Comparison of ENCODE assay signal across 21 cellular contexts in genomic region chr15:48462688-48463087, GRCh38.
DNase-seq lines count a peak whose midpoint lies in the region; ATAC-seq and TF ChIP-seq lines count a peak whose summit lies in the region.
"Had no signal": no experiment of that assay in that cellular context is flagged by ENCODE, and none has a peak within 500 bp of the region (broad histone marks: within the 10 kb centered on the region; RNA-seq: fewer than 3 reads in every experiment).

No MANE protein-coding gene starts in this region.

- intact Hi-C loops in PC-3 (cut with micrococcal nuclease) = loop anchor here (1.0 to 10.0 kb wide), 4 partner anchors 15 to 182 kb away; partner anchors contain the start of gene FBN1

- H3K36me3 Mint-ChIP-seq in CD8-positive, alpha-beta memory T cell = no peaks in the 10 kb centered on the region
- H3K36me3 Mint-ChIP-seq: CD4-positive, alpha-beta memory T cell had no signal

- H4K20me1 ChIP-seq in GM23248 (ENCODE audit: insufficient read depth) (no peaks in the 10 kb centered on the region), PC-3 (ENCODE audit: low read length) (no peaks in the 10 kb centered on the region)
- H4K20me1 ChIP-seq: BLaER1 had no signal

- no peak overlapping the region for H3K4me3 Mint-ChIP-seq in CD8-positive, alpha-beta memory T cell
- H3K4me3 Mint-ChIP-seq: CD14-positive monocyte; CD4-positive, alpha-beta memory T cell had no signal

- H3K9me3 ChIP-seq in GM23248 (ENCODE audit: low read depth) (no peaks in the 10 kb centered on the region), PC-3 (ENCODE audit: low read length) (no peaks in the 10 kb centered on the region), subcutaneous abdominal adipose tissue (ENCODE audit: control insufficient read depth in 5 of 5, low read length in 5 of 5) (no peaks in the 10 kb centered on the region)
- no peaks in the 10 kb centered on the region for H3K9me3 ChIP-seq in CD8-positive, alpha-beta memory T cell (ENCODE audit: low read length)
- H3K9me3 ChIP-seq: BLaER1 had no signal

- in situ Hi-C loops in GM23248 (cut with MboI) (no loop called here), KBM-7 (cut with MboI; ENCODE audit: low pct_unique_long_range_greater_than_20kb, low sequenced_read_pairs) (no loop called here)

- TF ChIP-seq CTCF in PC-3 (conservative IDR thresholded peaks at IDR 0.05; ENCODE audit: low read depth, low read length) (no peak), fibroblast of villous mesenchyme (IDR thresholded peaks at IDR 0.05; ENCODE audit: insufficient read depth, low read depth, low read length) (no peak)

- H3K36me3 ChIP-seq in GM23248 (ENCODE audit: low read depth) (peaks cover 89% of the 10 kb centered on the region), PC-3 (ENCODE audit: low read depth, low read length) (no peaks in the 10 kb centered on the region), subcutaneous abdominal adipose tissue (ENCODE audit: control insufficient read depth in 5 of 5, insufficient read depth in 5 of 5, low read length in 5 of 5) (peaks cover 48 to 77% (median 58%) of the 10 kb centered on the region in 5 donors)
- no peaks in the 10 kb centered on the region for H3K36me3 ChIP-seq in CD8-positive, alpha-beta memory T cell (ENCODE audit: insufficient read depth, low read length)
- H3K36me3 ChIP-seq: BLaER1 had no signal

- no TSS peak for BruUV-seq in PC-3 (replicated peaks; lab: Mats Ljungman, UMichigan)

- no peak overlapping the region for H3K9ac ChIP-seq in GM23248
- H3K9ac ChIP-seq in PC-3 (ENCODE audit: low read length) = peak overlapping the region; percentile 65
- H3K9ac ChIP-seq in subcutaneous abdominal adipose tissue (ENCODE audit: low read length in 5 of 5) = no peak overlapping the region
- H3K9ac ChIP-seq: BLaER1 had no signal

- no peak overlapping the region for H3K27ac Mint-ChIP-seq in CD8-positive, alpha-beta memory T cell
- H3K27ac Mint-ChIP-seq: CD14-positive monocyte; CD4-positive, alpha-beta memory T cell had no signal

- H3K27me3 ChIP-seq in GM23248 (replicated peaks; ENCODE audit: insufficient read depth) (no peaks in the 10 kb centered on the region), PC-3 (ENCODE audit: low read length) (no peaks in the 10 kb centered on the region), subcutaneous abdominal adipose tissue (ENCODE audit: control insufficient read depth in 5 of 5, insufficient read depth in 4 of 5, low read length in 5 of 5) (no peaks in the 10 kb centered on the region)
- no peaks in the 10 kb centered on the region for H3K27me3 ChIP-seq in CD8-positive, alpha-beta memory T cell (ENCODE audit: insufficient read depth, low read length, poor library complexity, severe bottlenecking)
- H3K27me3 ChIP-seq: BLaER1 had no signal

- H3K9me2 ChIP-seq in GM23248 (ENCODE audit: insufficient read depth) (no peaks in the 10 kb centered on the region), PC-3 (replicated peaks; ENCODE audit: low read length) (no peaks in the 10 kb centered on the region)

- peak overlapping the region; percentile 98 for H3K27ac ChIP-seq in GM23248
- H3K27ac ChIP-seq in PC-3 (ENCODE audit: low read length) = peak overlapping the region; percentile 94
- H3K27ac ChIP-seq in subcutaneous abdominal adipose tissue (ENCODE audit: low read depth, low read length) = peak overlapping the region; percentile 32
- no peak overlapping the region for H3K27ac ChIP-seq in CD8-positive, alpha-beta memory T cell (ENCODE audit: low read depth, low read length)
- H3K27ac ChIP-seq: BLaER1, HL-60 had no signal

- WGBS in GM23248 (ENCODE audit: low coverage in 1 of 2, low lambda C conversion rate in 2 of 2, missing lambda C conversion rate in 2 of 2), 2 experiments = 87 to 97% methylated on average over 4 of the region's 4 CpGs

- H3K4me2 ChIP-seq in GM23248 (ENCODE audit: unreplicated experiment) (no peak overlapping the region), PC-3 (ENCODE audit: low read length) (peak overlapping the region; percentile 71)
- H3K4me2 ChIP-seq: BLaER1 had no signal

- no peaks in the 10 kb centered on the region for H3K27me3 Mint-ChIP-seq in CD8-positive, alpha-beta memory T cell
- H3K27me3 Mint-ChIP-seq: CD4-positive, alpha-beta memory T cell had no signal

- no peaks in the 10 kb centered on the region for H3K9me3 Mint-ChIP-seq in CD8-positive, alpha-beta memory T cell
- H3K9me3 Mint-ChIP-seq: CD4-positive, alpha-beta memory T cell had no signal

- H3F3A ChIP-seq in GM23248 (ENCODE audit: insufficient read depth) (peaks cover 99% of the 10 kb centered on the region), PC-3 (ENCODE audit: low read length, unreplicated experiment) (peaks cover 4% of the 10 kb centered on the region)

- H3K4me1 ChIP-seq in GM23248 (ENCODE audit: insufficient read depth) (peaks cover 53% of the 10 kb centered on the region), PC-3 (ENCODE audit: insufficient read depth, low read length) (peaks cover 51% of the 10 kb centered on the region), subcutaneous abdominal adipose tissue (ENCODE audit: control insufficient read depth in 5 of 5, insufficient read depth in 5 of 5, low read length in 5 of 5) (peaks cover 0 to 39% (median 12%) of the 10 kb centered on the region in 5 donors)
- H3K4me1 ChIP-seq in CD8-positive, alpha-beta memory T cell (ENCODE audit: insufficient read depth, low read length) = no peaks in the 10 kb centered on the region
- H3K4me1 ChIP-seq: BLaER1 had no signal

- CTCF ChIA-PET in PC-3 (lab: Charles Lee) = no interaction called here
- CTCF ChIA-PET in CD8-positive, alpha-beta memory T cell (lab: Charles Lee) = no interaction called here

- no peak overlapping the region for H2AFZ ChIP-seq in GM23248
- no peak overlapping the region; the same call in 1 of the 2 replicates for H2AFZ ChIP-seq in PC-3 (ENCODE audit: low read length)

- H3K4me3 ChIP-seq in GM23248 (no peak overlapping the region), PC-3 (ENCODE audit: low read length) (peak overlapping the region; percentile 17; the same call in 1 of the 2 replicates), fibroblast of villous mesenchyme (ENCODE audit: low read depth, low read length) (no peak overlapping the region), subcutaneous abdominal adipose tissue (ENCODE audit: low read depth in 1 of 5, low read length in 5 of 5) (no peak overlapping the region)
- H3K4me3 ChIP-seq in CD8-positive, alpha-beta memory T cell (ENCODE audit: low read length) = no peak overlapping the region
- H3K4me3 ChIP-seq: BLaER1, GM12878, K562 had no signal

- ATAC-seq in PC-3 (no peak), HG03378 (IDR thresholded peaks at IDR 0.05; ENCODE audit: unreplicated experiment) (no peak)
- ATAC-seq: GM12878, HCT116, K562 had no signal

- peaks cover 57% of the 10 kb centered on the region for H3K79me2 ChIP-seq in GM23248 (ENCODE audit: insufficient read depth)
- no peaks in the 10 kb centered on the region for H3K79me2 ChIP-seq in PC-3 (ENCODE audit: low read length)

- DNase-seq in GM23248 (no peak), PC-3 (peak; percentile 11), fibroblast of villous mesenchyme (ENCODE audit: low read depth) (peak; percentile 30), KBM-7 (no peak), globus pallidus (ENCODE audit: low spot score) (no peak)
- DNase-seq in CD8-positive, alpha-beta memory T cell = no peak
- DNase-seq: CD4-positive, alpha-beta memory T cell; COR-L47; DMS 273 treated with DMSO at 0.1 percent for 48 hours; DMS53; DND-41; EL; Karpas-422 had no signal

- H3K4me1 Mint-ChIP-seq in CD8-positive, alpha-beta memory T cell = no peaks in the 10 kb centered on the region
- H3K4me1 Mint-ChIP-seq: CD14-positive monocyte; CD4-positive, alpha-beta memory T cell had no signal

- POLR2A ChIA-PET in PC-3 (lab: Charles Lee; ENCODE audit: unreplicated experiment) = no interaction called here
- POLR2A ChIA-PET in CD8-positive, alpha-beta memory T cell (lab: Charles Lee) = no interaction called here

Comparison
In these comparisons a context has a peak if more than half of its experiments do, and no peak if none do; other contexts are left out.
1. DNase-seq: peak in PC-3 (single experiment) and fibroblast of villous mesenchyme (single experiment); none in GM23248 (single experiment), KBM-7 (single experiment), globus pallidus (single experiment) and CD8-positive, alpha-beta memory T cell (0 of 5).